In the genomic region with DNA sequence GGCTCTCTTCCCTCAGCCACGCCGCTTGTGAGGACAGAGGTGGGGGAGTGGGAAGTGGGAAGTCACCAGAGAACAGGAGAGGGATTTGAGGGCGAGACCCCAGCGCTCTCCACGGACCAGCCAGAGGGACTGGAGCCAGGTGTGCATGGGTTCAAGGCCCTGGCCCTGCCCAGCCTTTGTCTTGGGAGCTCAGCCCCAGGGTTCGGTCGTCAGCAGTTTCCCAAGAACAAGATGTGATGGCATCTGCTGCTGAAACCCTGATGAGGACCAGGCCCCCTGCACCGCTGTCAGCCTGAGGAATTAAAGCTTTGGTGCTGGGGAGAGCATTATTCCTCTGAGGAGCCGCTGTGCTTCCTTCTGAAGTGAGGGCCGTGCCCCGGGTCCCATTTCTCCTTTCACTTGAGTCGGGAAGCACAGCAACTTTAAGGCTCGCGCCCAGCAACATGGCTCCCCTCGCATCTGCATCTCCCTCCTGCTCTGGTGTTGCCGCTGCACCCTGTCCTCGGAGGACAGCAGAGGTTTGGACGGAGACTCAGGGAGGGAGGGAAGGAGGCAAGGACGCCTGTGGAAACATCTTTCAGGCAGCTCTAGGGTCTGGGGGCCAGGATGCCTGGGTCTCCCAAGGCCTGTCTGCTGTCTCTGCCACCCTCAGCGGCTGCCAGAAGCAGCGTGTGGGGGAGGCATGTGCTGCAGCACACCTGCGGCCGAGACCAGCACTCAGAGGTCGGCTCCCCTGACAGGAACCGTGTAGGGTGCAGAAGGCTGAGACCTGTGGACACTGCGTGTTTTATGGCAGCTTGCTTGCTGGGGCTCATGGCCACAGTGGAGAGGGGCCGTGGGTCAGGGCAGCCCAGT, we compare ENCODE assay signal across 20 cellular contexts. TPM values are rescaled to one million over a fixed set of nuclear protein-coding genes. Genes with fewer than 3 reads are reported as not detected.
A peak's percentile ranks its signal among the peaks of the same experiment; 100 is the strongest.
DNase-seq lines count a peak whose midpoint lies in the region; ATAC-seq and TF ChIP-seq lines count a peak whose summit lies in the region.
"Had no signal": no experiment of that assay in that cellular context is flagged by ENCODE, and none has a peak within 500 bp of the region (broad histone marks: within the 10 kb centered on the region; RNA-seq: fewer than 3 reads in every experiment).

No MANE protein-coding gene starts in this region.

- H3K27me3 Mint-ChIP-seq in stimulated activated naive CD8-positive, alpha-beta T cell treated with anti-CD3 and anti-CD28 coated beads, Interleukin-15, amount 100 ng/mL, for 72 hours, result peaks cover 9% of the 10 kb centered on the region
- H3K27me3 Mint-ChIP-seq in GM23338 (ENCODE audit: insufficient read depth, low read depth, poor library complexity), result peaks cover 8% of the 10 kb centered on the region

- no peaks in the 10 kb centered on the region for H3K9me3 Mint-ChIP-seq in stimulated activated naive CD8-positive, alpha-beta T cell treated with anti-CD3 and anti-CD28 coated beads, Interleukin-15, amount 100 ng/mL, for 72 hours
- H3K9me3 Mint-ChIP-seq in GM23338, result no peaks in the 10 kb centered on the region
- H3K9me3 Mint-ChIP-seq: naive thymus-derived CD4-positive, alpha-beta T cell; T-helper 1 cell treated with Interleukin-12 subunit alpha and Interleukin-12 subunit beta and Interleukin-4 antibody, amounts not matched to agents 30 μg/mL and 1 μg/mL, for 36 hours had no signal

- H3K9me3 ChIP-seq in left ventricle myocardium inferior (replicated peaks), result no peaks in the 10 kb centered on the region
- H3K9me3 ChIP-seq: testis had no signal

- no peak overlapping the region for H3K27ac Mint-ChIP-seq in stimulated activated naive CD8-positive, alpha-beta T cell treated with anti-CD3 and anti-CD28 coated beads, Interleukin-15, amount 100 ng/mL, for 72 hours
- no peak overlapping the region for H3K27ac Mint-ChIP-seq in GM23338
- H3K27ac Mint-ChIP-seq: T-helper 1 cell treated with Interleukin-12 subunit alpha and Interleukin-12 subunit beta and Interleukin-4 antibody, amounts not matched to agents 30 μg/mL and 1 μg/mL, for 36 hours had no signal

- no peak overlapping the region for H3K4me3 ChIP-seq in left ventricle myocardium inferior
- H3K4me3 ChIP-seq in GM23338, result no peak overlapping the region
- H3K4me3 ChIP-seq: testis had no signal

- peaks cover 28% of the 10 kb centered on the region for H3K4me1 ChIP-seq in left ventricle myocardium inferior
- peaks cover 10% of the 10 kb centered on the region for H3K4me1 ChIP-seq in GM23338 (ENCODE audit: insufficient read depth)

- H3K36me3 Mint-ChIP-seq in GM23338 (ENCODE audit: low read depth), result peaks cover 11% of the 10 kb centered on the region; the same call in 2 of the 3 replicates

- H3K9me2 ChIP-seq in GM23338 (ENCODE audit: insufficient read depth), result no peaks in the 10 kb centered on the region

- ATAC-seq in stimulated activated naive CD8-positive, alpha-beta T cell treated with anti-CD3 and anti-CD28 coated beads, Interleukin-15, amount 100 ng/mL, for 72 hours, result no peak
- ATAC-seq in stimulated activated naive CD8-positive, alpha-beta T cell treated with anti-CD3 and anti-CD28 coated beads, Interleukin-15, Interleukin-2, amounts not matched to agents 100 U/mL and 50 U/mL, for 24 hours, result no peak
- ATAC-seq in GM23338 (no peak), HG02588 (IDR thresholded peaks at IDR 0.05; ENCODE audit: unreplicated experiment) (no peak)
- ATAC-seq: naive thymus-derived CD4-positive, alpha-beta T cell had no signal

- no peaks in the 10 kb centered on the region for H4K20me1 ChIP-seq in GM23338 (replicated peaks; ENCODE audit: insufficient read depth)

- no peak overlapping the region for H3K4me2 ChIP-seq in GM23338

- no peak for TF ChIP-seq CTCF in left ventricle myocardium inferior (IDR thresholded peaks at IDR 0.05; ENCODE audit: borderline replicate concordance)
- no peak for TF ChIP-seq CTCF in GM23338 (conservative IDR thresholded peaks at IDR 0.05; ENCODE audit: low read depth in 2 of 2)

- intact Hi-C loops in left ventricle myocardium inferior (cut with micrococcal nuclease), result no loop called here

- H2AFZ ChIP-seq in GM23338, result no peak overlapping the region

- H3K4me3 Mint-ChIP-seq in stimulated activated naive CD8-positive, alpha-beta T cell treated with anti-CD3 and anti-CD28 coated beads, Interleukin-15, amount 100 ng/mL, for 72 hours, result peak overlapping the region; percentile 7 to 61
- no peak overlapping the region for H3K4me3 Mint-ChIP-seq in GM23338
- H3K4me3 Mint-ChIP-seq: T-helper 1 cell treated with Interleukin-12 subunit alpha and Interleukin-12 subunit beta and Interleukin-4 antibody, amounts not matched to agents 30 μg/mL and 1 μg/mL, for 36 hours had no signal

- no peak overlapping the region for H3K27ac ChIP-seq in left ventricle myocardium inferior (replicated peaks)
- H3K27ac ChIP-seq in GM23338 (ENCODE audit: low read depth), result no peak overlapping the region
- H3K27ac ChIP-seq in caudate nucleus (ENCODE audit: low read depth, low read length), result no peak overlapping the region
- H3K27ac ChIP-seq: epithelial cell of prostate had no signal

- H3F3A ChIP-seq in GM23338 (replicated peaks; ENCODE audit: low read depth), result 0 out of 2 replicates have a peak, but pooled peaks cover 4% of the 10 kb centered on the region

- peaks cover 96% of the 10 kb centered on the region for H3K4me1 Mint-ChIP-seq in stimulated activated naive CD8-positive, alpha-beta T cell treated with anti-CD3 and anti-CD28 coated beads, Interleukin-15, amount 100 ng/mL, for 72 hours
- peaks cover 23% of the 10 kb centered on the region for H3K4me1 Mint-ChIP-seq in GM23338

- no peaks in the 10 kb centered on the region for H3K79me2 ChIP-seq in GM23338 (replicated peaks; ENCODE audit: insufficient read depth)

- peak in 1 of 2 donors; percentile 23 for DNase-seq in stimulated activated naive CD8-positive, alpha-beta T cell treated with anti-CD3 and anti-CD28 coated beads, Interleukin-15, amount 100 ng/mL, for 72 hours
- DNase-seq in stimulated activated naive CD8-positive, alpha-beta T cell treated with anti-CD3 and anti-CD28 coated beads, Interleukin-15, Interleukin-2, amounts not matched to agents 100 U/mL and 50 U/mL, for 24 hours, result no peak
- DNase-seq in left ventricle myocardium inferior (peak; percentile 12), GM23338 (ENCODE audit: low spot score) (no peak), caudate nucleus (lab: John Stamatoyannopoulos, UW) (no peak)
- DNase-seq: activated CD4-positive, CD25-positive, alpha-beta regulatory T cell; AML-193; cortex of kidney; DMS 273 treated with DMSO at 0.1 percent for 48 hours; HCEC 1CT; mammary epithelial cell; naive thymus-derived CD4-positive, alpha-beta T cell; NCI-H345; SHP77; stimulated activated CD4-positive, alpha-beta T cell treated with anti-CD3 and anti-CD28 coated beads, Interleukin-2, amount 100 ng/mL, for 48 hours; testis had no signal

- no peaks in the 10 kb centered on the region for H3K36me3 ChIP-seq in left ventricle myocardium inferior
- H3K36me3 ChIP-seq in GM23338 (ENCODE audit: insufficient read depth), result no peaks in the 10 kb centered on the region

- H3K27me3 ChIP-seq in left ventricle myocardium inferior (ENCODE audit: low read depth) (peaks cover 55% of the 10 kb centered on the region), GM23338 (ENCODE audit: insufficient read depth) (no peaks in the 10 kb centered on the region)
- H3K27me3 ChIP-seq: testis had no signal

TF ChIP-seq in GM23338, 12 proteins besides CTCF, POLR2A, EP300 and RAD21 (continues in another document):
- TF ChIP-seq EZH2phosphoT487 (IDR thresholded peaks at IDR 0.05; ENCODE audit: unreplicated experiment), result no peak
- TF ChIP-seq, protein P1, sequence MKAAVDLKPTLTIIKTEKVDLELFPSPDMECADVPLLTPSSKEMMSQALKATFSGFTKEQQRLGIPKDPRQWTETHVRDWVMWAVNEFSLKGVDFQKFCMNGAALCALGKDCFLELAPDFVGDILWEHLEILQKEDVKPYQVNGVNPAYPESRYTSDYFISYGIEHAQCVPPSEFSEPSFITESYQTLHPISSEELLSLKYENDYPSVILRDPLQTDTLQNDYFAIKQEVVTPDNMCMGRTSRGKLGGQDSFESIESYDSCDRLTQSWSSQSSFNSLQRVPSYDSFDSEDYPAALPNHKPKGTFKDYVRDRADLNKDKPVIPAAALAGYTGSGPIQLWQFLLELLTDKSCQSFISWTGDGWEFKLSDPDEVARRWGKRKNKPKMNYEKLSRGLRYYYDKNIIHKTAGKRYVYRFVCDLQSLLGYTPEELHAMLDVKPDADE (IDR thresholded peaks at IDR 0.05), result no peak

RNA-seq across cellular contexts. Expression of a gene that starts 3.7 kb away (rescaled TPM):
- total RNA-seq in left ventricle myocardium inferior, result not detected
- total RNA-seq in GM23338 (2014; rRNA removed; shearing (Covaris generic)), result not detected in 2 replicates
- 0.42 TPM in 1 of 2 replicates, not detected in the other for polyA plus RNA-seq in GM23338 (2016; fragmentation: Nextera tagmentation; extraction: Ambion mirVana)
- total RNA-seq: astrocyte; mammary epithelial cell; naive thymus-derived CD4-positive, alpha-beta T cell; testis had no signal
- polyA plus RNA-seq: mammary epithelial cell; naive thymus-derived CD4-positive, alpha-beta T cell had no signal

RNA-seq across cellular contexts. Expression of a gene that starts 6.7 kb away (rescaled TPM):
- 7.2 TPM for total RNA-seq in left ventricle myocardium inferior
- total RNA-seq in GM23338 (2014; rRNA removed; shearing (Covaris generic)), result 45.4 and 55.8 TPM in 2 replicates
- polyA plus RNA-seq in GM23338 (2016; fragmentation: Nextera tagmentation; extraction: Ambion mirVana), result 18.1 and 24.9 TPM in 2 replicates

RNA-seq across cellular contexts. Expression of a gene that starts 12.0 kb away (rescaled TPM):
- total RNA-seq in left ventricle myocardium inferior, result 160 TPM
- 57.3 and 91.2 TPM in 2 replicates for total RNA-seq in GM23338 (2014; rRNA removed; shearing (Covaris generic))
- polyA plus RNA-seq in GM23338 (2016; fragmentation: Nextera tagmentation; extraction: Ambion mirVana), result 857 and 906 TPM in 2 replicates

RNA-seq across cellular contexts. Expression of a gene that starts 17.4 kb away (rescaled TPM):
- not detected for total RNA-seq in left ventricle myocardium inferior
- total RNA-seq in GM23338 (2014; rRNA removed; shearing (Covaris generic)), result 0.73 TPM in 1 of 2 replicates, not detected in the other
- polyA plus RNA-seq in GM23338 (2016; fragmentation: Nextera tagmentation; extraction: Ambion mirVana), result 0.15 TPM in 1 of 2 replicates, not detected in the other
- total RNA-seq: astrocyte, mammary epithelial cell had no signal
- polyA plus RNA-seq: mammary epithelial cell had no signal

RNA-seq across cellular contexts. Expression of a gene that starts 18.3 kb away (rescaled TPM):
- 83.5 TPM for total RNA-seq in left ventricle myocardium inferior
- total RNA-seq in GM23338 (2014; rRNA removed; shearing (Covaris generic)), result 396 and 409 TPM in 2 replicates
- 1,180 and 1,194 TPM in 2 replicates for polyA plus RNA-seq in GM23338 (2016; fragmentation: Nextera tagmentation; extraction: Ambion mirVana)
